13 cellular contexts compared by ENCODE assay signal in the genomic region with DNA sequence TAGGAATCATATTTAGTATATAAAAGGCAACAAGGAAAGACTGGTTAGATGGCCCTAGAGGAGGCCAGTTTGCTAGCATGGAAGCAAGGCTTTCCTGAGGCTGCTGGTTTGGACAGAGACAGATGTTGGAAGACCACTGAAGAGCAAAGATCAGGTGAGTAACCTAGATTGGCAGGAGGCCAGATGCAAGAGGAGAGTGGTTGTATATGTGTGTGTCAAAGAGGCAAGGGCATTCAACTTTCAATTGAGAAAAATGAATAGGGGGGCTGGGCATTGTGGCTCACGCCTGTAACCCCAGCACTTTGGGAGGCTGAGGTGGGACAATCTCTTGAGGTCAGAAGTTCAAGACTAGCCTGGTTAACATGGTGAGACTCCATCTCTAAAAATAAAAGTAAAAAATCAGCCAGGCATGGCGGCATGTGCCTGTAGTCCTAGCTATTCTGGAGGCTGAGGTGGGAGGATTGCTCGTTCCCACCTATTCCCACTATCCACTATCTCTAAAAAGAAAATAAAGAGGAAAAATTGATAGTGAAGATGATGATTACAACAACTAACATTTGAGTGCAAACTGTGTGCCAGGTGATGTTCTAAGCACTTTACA.
A peak's percentile ranks its signal among the peaks of the same experiment; 100 is the strongest.
DNase-seq lines count a peak whose midpoint lies in the region; ATAC-seq lines count a peak whose summit lies in the region.
"Had no signal": no experiment of that assay in that cellular context is flagged by ENCODE, and none has a peak within 500 bp of the region (broad histone marks: within the 10 kb centered on the region; RNA-seq: fewer than 3 reads in every experiment).

No MANE protein-coding gene starts in this region.

- no peak overlapping the region for H3K14ac ChIP-seq in mesenchymal stem cell (ENCODE audit: low read length in 2 of 2)

- H3K18ac ChIP-seq in mesenchymal stem cell (ENCODE audit: low read depth in 1 of 2, low read length in 2 of 2) = no peak overlapping the region

- no peak overlapping the region for H3K9ac ChIP-seq in mesenchymal stem cell (ENCODE audit: low read length)

- H2BK12ac ChIP-seq in mesenchymal stem cell (ENCODE audit: low read length in 2 of 2) = no peak overlapping the region

- no peaks in the 10 kb centered on the region for H3K9me3 ChIP-seq in mesenchymal stem cell (ENCODE audit: control insufficient read depth, low read length)
- H3K9me3 ChIP-seq: heart right ventricle had no signal

- H2BK120ac ChIP-seq in mesenchymal stem cell (ENCODE audit: low read depth, low read length) = no peak overlapping the region

- intact Hi-C loops in activated CD4-positive, alpha-beta T cell treated with anti-CD3 and anti-CD28 coated beads, Interleukin-2, amount 10 ng/mL, durations not matched to agents 24 days and 14 days (cut with micrococcal nuclease) = loop anchor here (2.0 kb wide), 1 partner anchor 57 kb away; no protein-coding TSS in a partner anchor

- no peak overlapping the region for H3K4ac ChIP-seq in mesenchymal stem cell (ENCODE audit: low read depth in 1 of 2, low read length in 2 of 2)

- WGBS in mesenchymal stem cell = 78% methylated on average over 1 of the region's 3 CpGs

- no peak overlapping the region for H2AK5ac ChIP-seq in mesenchymal stem cell (ENCODE audit: low read length, severe bottlenecking)

- H3K27me3 ChIP-seq in mesenchymal stem cell (ENCODE audit: control insufficient read depth in 1 of 2, insufficient read depth in 1 of 2, low read length in 2 of 2) = no peaks in the 10 kb centered on the region

- no peaks in the 10 kb centered on the region for H3K36me3 ChIP-seq in mesenchymal stem cell (ENCODE audit: control insufficient read depth in 1 of 2, insufficient read depth in 2 of 2, low read depth in 1 of 2, low read length in 2 of 2)
- H3K36me3 ChIP-seq: heart right ventricle had no signal

- H2BK15ac ChIP-seq in mesenchymal stem cell (ENCODE audit: low read depth, poor library complexity, severe bottlenecking) = no peak overlapping the region

- no peak overlapping the region for H3K4me2 ChIP-seq in mesenchymal stem cell (ENCODE audit: low read length, poor library complexity, severe bottlenecking)

- ATAC-seq in activated T-helper 17 cell treated with anti-CD3 and anti-CD28 coated beads, Interleukin-2, amount 50 U/mL, for 72 hours (replicated peaks) = no peak
- ATAC-seq in HG02571 (IDR thresholded peaks at IDR 0.05; ENCODE audit: unreplicated experiment) (no peak), GM19452 (IDR thresholded peaks at IDR 0.05; ENCODE audit: unreplicated experiment) (no peak)
- ATAC-seq: heart right ventricle had no signal

- H2AFZ ChIP-seq in mesenchymal stem cell (ENCODE audit: low read depth, low read length) = no peak overlapping the region

- H3K4me3 ChIP-seq in mesenchymal stem cell (ENCODE audit: insufficient read depth in 1 of 2, low read depth in 1 of 2, low read length in 2 of 2) = no peak overlapping the region
- H3K4me3 ChIP-seq: heart right ventricle, lung had no signal

- H2BK5ac ChIP-seq in mesenchymal stem cell (ENCODE audit: low read depth, low read length, poor library complexity, severe bottlenecking) = no peak overlapping the region

- H3K4me3 Mint-ChIP-seq in activated CD4-positive, alpha-beta T cell treated with anti-CD3 and anti-CD28 coated beads, Interleukin-2, amount 10 ng/mL, durations not matched to agents 24 days and 14 days = no peak overlapping the region
- H3K4me3 Mint-ChIP-seq in activated T-helper 17 cell treated with anti-CD3 and anti-CD28 coated beads, Interleukin-2, amount 50 U/mL, for 72 hours = peak overlapping the region; percentile 78

- H3K27ac ChIP-seq in mesenchymal stem cell (ENCODE audit: low read length, poor library complexity, severe bottlenecking) = no peak overlapping the region

- no peaks in the 10 kb centered on the region for H3K79me1 ChIP-seq in mesenchymal stem cell (replicated peaks; ENCODE audit: low read length, poor library complexity, severe bottlenecking)

- H3K27ac Mint-ChIP-seq in activated CD4-positive, alpha-beta T cell treated with anti-CD3 and anti-CD28 coated beads, Interleukin-2, amount 10 ng/mL, durations not matched to agents 24 days and 14 days = peak overlapping the region; percentile 23
- peak overlapping the region; percentile 90 for H3K27ac Mint-ChIP-seq in activated T-helper 17 cell treated with anti-CD3 and anti-CD28 coated beads, Interleukin-2, amount 50 U/mL, for 72 hours

- no peak overlapping the region for H3K23ac ChIP-seq in mesenchymal stem cell (ENCODE audit: low read length in 2 of 2)

- H3K27me3 Mint-ChIP-seq in activated CD4-positive, alpha-beta T cell treated with anti-CD3 and anti-CD28 coated beads, Interleukin-2, amount 10 ng/mL, durations not matched to agents 24 days and 14 days = no peaks in the 10 kb centered on the region
- H3K27me3 Mint-ChIP-seq in activated T-helper 17 cell treated with anti-CD3 and anti-CD28 coated beads, Interleukin-2, amount 50 U/mL, for 72 hours = no peaks in the 10 kb centered on the region

- H3K4me1 ChIP-seq in mesenchymal stem cell (ENCODE audit: control insufficient read depth, insufficient read depth, low read depth, low read length) = peaks cover 18% of the 10 kb centered on the region

- no peak overlapping the region for H4K8ac ChIP-seq in mesenchymal stem cell (ENCODE audit: low read length)

- H3K4me1 Mint-ChIP-seq in activated CD4-positive, alpha-beta T cell treated with anti-CD3 and anti-CD28 coated beads, Interleukin-2, amount 10 ng/mL, durations not matched to agents 24 days and 14 days = peaks cover 56% of the 10 kb centered on the region
- H3K4me1 Mint-ChIP-seq in activated T-helper 17 cell treated with anti-CD3 and anti-CD28 coated beads, Interleukin-2, amount 50 U/mL, for 72 hours = peaks cover 49% of the 10 kb centered on the region

- no peak overlapping the region for H4K91ac ChIP-seq in mesenchymal stem cell (ENCODE audit: low read length)

- DNase-seq in activated CD4-positive, alpha-beta T cell treated with anti-CD3 and anti-CD28 coated beads, Interleukin-2, amount 10 ng/mL, durations not matched to agents 24 days and 14 days = no peak
- DNase-seq in activated CD4-positive, alpha-beta T cell treated with anti-CD3 and anti-CD28 coated beads, Interleukin-2, amount 50 U/mL, for 4 hours = no peak
- DNase-seq in M059J (ENCODE audit: low read depth) = peak; percentile 81
- peak; percentile 25 for DNase-seq in mesenchymal stem cell
- DNase-seq in T-helper 9 cell = no peak
- DNase-seq: activated CD8-positive, alpha-beta memory T cell treated with anti-CD3 and anti-CD28 coated beads for 24 hours; amniotic stem cell; heart right ventricle; NCI-H1436 had no signal

- peaks cover 7% of the 10 kb centered on the region for H3K9me3 Mint-ChIP-seq in activated CD4-positive, alpha-beta T cell treated with anti-CD3 and anti-CD28 coated beads, Interleukin-2, amount 10 ng/mL, durations not matched to agents 24 days and 14 days
- H3K9me3 Mint-ChIP-seq in activated T-helper 17 cell treated with anti-CD3 and anti-CD28 coated beads, Interleukin-2, amount 50 U/mL, for 72 hours = no peaks in the 10 kb centered on the region

- peaks cover 6% of the 10 kb centered on the region for H3K36me3 Mint-ChIP-seq in activated CD4-positive, alpha-beta T cell treated with anti-CD3 and anti-CD28 coated beads, Interleukin-2, amount 10 ng/mL, durations not matched to agents 24 days and 14 days (ENCODE audit: low read depth)
- peaks cover 5% of the 10 kb centered on the region for H3K36me3 Mint-ChIP-seq in activated T-helper 17 cell treated with anti-CD3 and anti-CD28 coated beads, Interleukin-2, amount 50 U/mL, for 72 hours (ENCODE audit: low read depth)

Comparison
In these comparisons a context has a peak if more than half of its experiments do, and no peak if none do; other contexts are left out.
1. DNase-seq: peak in M059J (single experiment) and mesenchymal stem cell (single experiment); none in activated CD4-positive, alpha-beta T cell treated with anti-CD3 and anti-CD28 coated beads, Interleukin-2, amount 10 ng/mL, durations not matched to agents 24 days and 14 days (single experiment), activated CD4-positive, alpha-beta T cell treated with anti-CD3 and anti-CD28 coated beads, Interleukin-2, amount 50 U/mL, for 4 hours (0 of 2) and T-helper 9 cell (single experiment).